In genomic region chr4:185958094-185958493, GRCh38 we compare ENCODE assay signal across 24 cellular contexts.
"Had no signal": no experiment of that assay in that cellular context is flagged by ENCODE, and none has a peak within 500 bp of the region (broad histone marks: within the 10 kb centered on the region; RNA-seq: fewer than 3 reads in every experiment).

No MANE protein-coding gene starts in this region.

- H3K36me3 ChIP-seq: lower lobe of right lung, pancreas, thyroid gland, upper lobe of right lung had no signal

- H3K4me3 ChIP-seq: hepatocyte, lower lobe of right lung, mucosa of descending colon, pancreas, thyroid gland, upper lobe of right lung had no signal

- H3K4me3 Mint-ChIP-seq: activated CD8-positive, alpha-beta T cell treated with anti-CD3 and anti-CD28 coated beads, Interleukin-2, amount 10 ng/mL, durations not matched to agents 7 days and 5 days; activated T-helper 1 cell treated with anti-CD3 and anti-CD28 coated beads, Interleukin-12 subunit alpha, Interleukin-12 subunit beta, Interleukin-2, Interleukin-4 antibody, amounts not matched to agents 30 ng/mL and 10 ng/mL and 1 ng/mL, durations not matched to agents 14 hours and 24 hours and 36 hours; immature natural killer cell; nephron progenitor cell; stimulated activated naive CD8-positive, alpha-beta T cell treated with anti-CD3 and anti-CD28 coated beads, Interleukin-15, Interleukin-2, amounts not matched to agents 100 ng/mL and 50 ng/mL, for 24 hours had no signal

- H3K4me1 Mint-ChIP-seq: immature natural killer cell had no signal

- H3K27ac Mint-ChIP-seq: activated CD8-positive, alpha-beta T cell treated with anti-CD3 and anti-CD28 coated beads, Interleukin-2, amount 10 ng/mL, durations not matched to agents 7 days and 5 days; activated naive CD4-positive, alpha-beta T cell treated with anti-CD3 and anti-CD28 coated beads, Interleukin-2, amount 50 U/mL, for 72 hours; activated T-helper 1 cell treated with anti-CD3 and anti-CD28 coated beads, Interleukin-12 subunit alpha, Interleukin-12 subunit beta, Interleukin-2, Interleukin-4 antibody, amounts not matched to agents 30 ng/mL and 10 ng/mL and 1 ng/mL, durations not matched to agents 14 hours and 24 hours and 36 hours; immature natural killer cell; nephron progenitor cell; stimulated activated naive CD8-positive, alpha-beta T cell treated with anti-CD3 and anti-CD28 coated beads, Interleukin-15, Interleukin-2, amounts not matched to agents 100 ng/mL and 50 ng/mL, for 24 hours had no signal

- DNase-seq: activated CD4-positive, alpha-beta T cell treated with anti-CD3 and anti-CD28 coated beads for 1 hour; activated CD4-positive, alpha-beta T cell treated with anti-CD3 and anti-CD28 coated beads, Interleukin-2, amount 50 U/mL, for 1 hour; activated CD8-positive, alpha-beta T cell treated with anti-CD3 and anti-CD28 coated beads, Interleukin-2, amount 10 ng/mL, durations not matched to agents 7 days and 5 days; activated gamma-delta T cell; aorta; effector CD4-positive, alpha-beta T cell; erythroblast; foreskin fibroblast; immature natural killer cell; lower lobe of right lung; mesendoderm; mucosa of descending colon; nephron progenitor cell; pancreas; right cardiac atrium; stimulated activated CD4-positive, alpha-beta T cell treated with anti-CD3 and anti-CD28 coated beads, Interleukin-1b, Interleukin-23, amount 100 ng/mL, for 48 hours; substantia nigra; thyroid gland; upper lobe of right lung had no signal

- H3K27me3 ChIP-seq: hepatocyte, pancreas, thyroid gland, upper lobe of right lung had no signal

- H3K9me3 Mint-ChIP-seq: activated naive CD4-positive, alpha-beta T cell treated with anti-CD3 and anti-CD28 coated beads, Interleukin-2, amount 50 U/mL, for 72 hours; activated T-helper 1 cell treated with anti-CD3 and anti-CD28 coated beads, Interleukin-12 subunit alpha, Interleukin-12 subunit beta, Interleukin-2, Interleukin-4 antibody, amounts not matched to agents 30 ng/mL and 10 ng/mL and 1 ng/mL, durations not matched to agents 14 hours and 24 hours and 36 hours; stimulated activated naive CD8-positive, alpha-beta T cell treated with anti-CD3 and anti-CD28 coated beads, Interleukin-15, Interleukin-2, amounts not matched to agents 100 ng/mL and 50 ng/mL, for 24 hours had no signal

- H3K36me3 Mint-ChIP-seq: activated naive CD4-positive, alpha-beta T cell treated with anti-CD3 and anti-CD28 coated beads, Interleukin-2, amount 50 U/mL, for 72 hours; brain; immature natural killer cell had no signal

- H3K9me3 ChIP-seq: lower lobe of right lung, mucosa of descending colon, pancreas, thyroid gland, upper lobe of right lung had no signal
